Comparison of ENCODE assay signal across 1 cellular context in genomic region chr10:32946108-32946507, GRCh38.
TF ChIP-seq lines count a peak whose summit lies in the region.

No MANE protein-coding gene starts in this region.

TF ChIP-seq in IMR-90, 13 proteins besides CTCF, POLR2A, EP300 and RAD21:
- no peak for TF ChIP-seq ELK1 (IDR thresholded peaks at IDR 0.05; ENCODE audit: borderline replicate concordance, low read depth, low read length)
- no peak for TF ChIP-seq FOS (IDR thresholded peaks at IDR 0.05; ENCODE audit: low read depth, low read length)
- no peak for TF ChIP-seq NFE2L2 (IDR thresholded peaks at IDR 0.05; ENCODE audit: low read depth, low read length)
- TF ChIP-seq CEBPB (IDR thresholded peaks at IDR 0.05; ENCODE audit: low read depth, low read length): no peak
